ENCODE assay signal across 8 cellular contexts in genomic region chr5:179623906-179624741, GRCh38. TPM values are rescaled to one million over a fixed set of nuclear protein-coding genes. Genes with fewer than 3 reads are reported as not detected.
DNase-seq lines count a peak whose midpoint lies in the region; ATAC-seq and TF ChIP-seq lines count a peak whose summit lies in the region.

No MANE protein-coding gene starts in this region.

- peak overlapping the region; percentile 51 for H2BK12ac ChIP-seq in trophoblast cell (ENCODE audit: low read length)

- H3K36me3 Mint-ChIP-seq in activated naive CD4-positive, alpha-beta T cell treated with anti-CD3 and anti-CD28 coated beads for 36 hours (ENCODE audit: low read depth): peaks cover 47% of the 10 kb centered on the region

- H3K27ac Mint-ChIP-seq in activated naive CD4-positive, alpha-beta T cell treated with anti-CD3 and anti-CD28 coated beads for 36 hours: peak overlapping the region; percentile 99

- H3K79me2 ChIP-seq in PC-9 (ENCODE audit: low read depth) (peaks cover 51% of the 10 kb centered on the region), trophoblast cell (ENCODE audit: control insufficient read depth, insufficient read depth, low read length, poor library complexity) (peaks cover 24% of the 10 kb centered on the region)

- BruUV-seq in PC-9 (replicated peaks; lab: Mats Ljungman, UMichigan): TSS peak; percentile 94

- H3K23ac ChIP-seq in trophoblast cell (ENCODE audit: low read length): no peak overlapping the region

- intact Hi-C loops in PC-9 (cut with micrococcal nuclease; ENCODE audit: unreplicated experiment): loop anchor here (1.0 to 10.0 kb wide), 6 partner anchors 67 to 235 kb away; partner anchors contain the start of genes CANX, MAML1 and MRNIP
- intact Hi-C loops in activated naive CD4-positive, alpha-beta T cell treated with anti-CD3 and anti-CD28 coated beads for 36 hours (cut with micrococcal nuclease): loop anchor here (1.0 to 10.0 kb wide), 12 partner anchors 65 to 1618 kb away; partner anchors contain the start of genes CANX, CLK4, MAML1 and MRNIP

- CTCF ChIA-PET in PC-9 (lab: Charles Lee): interaction anchor here (0.5 to 0.7 kb wide), 3 partner anchors 9 to 1478 kb away, joined by 3 to 10 read pairs (median 9); no protein-coding TSS in a partner anchor
- CTCF ChIA-PET in activated naive CD4-positive, alpha-beta T cell treated with anti-CD3 and anti-CD28 coated beads for 36 hours (lab: Charles Lee): interaction anchor here (0.6 to 1.9 kb wide), 5 partner anchors 13 to 105 kb away, joined by 3 to 5 read pairs (median 3); partner anchors contain the start of gene CBY3

- no peaks in the 10 kb centered on the region for H3K9me2 ChIP-seq in PC-9 (ENCODE audit: insufficient read depth)

- H3K4ac ChIP-seq in trophoblast cell (ENCODE audit: low read depth, low read length): peak overlapping the region; percentile 93

- H3K9me3 ChIP-seq in PC-9 (ENCODE audit: insufficient read depth, low read depth) (no peaks in the 10 kb centered on the region), trophoblast cell (ENCODE audit: insufficient read depth, low read depth, low read length) (no peaks in the 10 kb centered on the region)

- H3K27me3 ChIP-seq in PC-9 (ENCODE audit: insufficient read depth, low read depth) (no peaks in the 10 kb centered on the region), trophoblast cell (ENCODE audit: insufficient read depth, low read length) (no peaks in the 10 kb centered on the region)

- H3K9me3 Mint-ChIP-seq in activated naive CD4-positive, alpha-beta T cell treated with anti-CD3 and anti-CD28 coated beads for 36 hours: no peaks in the 10 kb centered on the region

- H3K9ac ChIP-seq in trophoblast cell (ENCODE audit: low read length): peak overlapping the region; percentile 77

- no peaks in the 10 kb centered on the region for H3K27me3 Mint-ChIP-seq in activated naive CD4-positive, alpha-beta T cell treated with anti-CD3 and anti-CD28 coated beads for 36 hours (ENCODE audit: low read depth)

- H4K12ac ChIP-seq in trophoblast cell (ENCODE audit: low read depth, low read length): peak overlapping the region; percentile 99

- ATAC-seq in HG02759 (IDR thresholded peaks at IDR 0.05; ENCODE audit: unreplicated experiment) (peak; percentile 5), HG02678 (IDR thresholded peaks at IDR 0.05; ENCODE audit: unreplicated experiment) (no peak)

- H3K18ac ChIP-seq in trophoblast cell (ENCODE audit: low read length): peak overlapping the region; percentile 99

- H3K4me3 ChIP-seq in GM08714 (ENCODE audit: low read length) (peak overlapping the region; percentile 64), PC-9 (peak overlapping the region; percentile 95), trophoblast cell (ENCODE audit: low read depth, low read length) (peak overlapping the region; percentile 71)

- peaks cover 35% of the 10 kb centered on the region for H4K20me1 ChIP-seq in PC-9 (ENCODE audit: insufficient read depth)

- H3K4me2 ChIP-seq in PC-9 (peak overlapping the region; percentile 79), trophoblast cell (ENCODE audit: low read length) (peak overlapping the region; percentile 82)

- POLR2A ChIA-PET in PC-9 (lab: Charles Lee; ENCODE audit: unreplicated experiment): interaction anchor here (0.6 to 1.0 kb wide), 14 partner anchors 15 to 1471 kb away, joined by 3 to 11 read pairs (median 4); partner anchors contain the start of genes MAML1, NHP2 and SQSTM1

- peak overlapping the region; percentile 99 for H2AK5ac ChIP-seq in trophoblast cell (ENCODE audit: low read length)

- H3K4me3 Mint-ChIP-seq in activated naive CD4-positive, alpha-beta T cell treated with anti-CD3 and anti-CD28 coated beads for 36 hours: peak overlapping the region; percentile 99

- peak overlapping the region; percentile 83 for H2BK5ac ChIP-seq in trophoblast cell (ENCODE audit: low read depth, low read length, poor library complexity)

- TF ChIP-seq CTCF in PC-9 (conservative IDR thresholded peaks at IDR 0.05): no peak

- H4K91ac ChIP-seq in trophoblast cell (ENCODE audit: low read depth, low read length): peak overlapping the region; percentile 98

- peak overlapping the region; percentile 98 for H2AFZ ChIP-seq in PC-9
- H2AFZ ChIP-seq in trophoblast cell (ENCODE audit: insufficient read depth, low read length, poor library complexity): peak overlapping the region; percentile 98

- peak overlapping the region; percentile 100 for H4K8ac ChIP-seq in trophoblast cell (ENCODE audit: low read depth, low read length)

- H3K27ac ChIP-seq in PC-9: peak overlapping the region; percentile 72
- H3K27ac ChIP-seq in trophoblast cell (ENCODE audit: low read depth, low read length): peak overlapping the region; percentile 73

- H3K79me1 ChIP-seq in trophoblast cell (ENCODE audit: low read length): peaks cover 14% of the 10 kb centered on the region

- peaks cover 31% of the 10 kb centered on the region for H3K4me1 Mint-ChIP-seq in activated naive CD4-positive, alpha-beta T cell treated with anti-CD3 and anti-CD28 coated beads for 36 hours (ENCODE audit: low read depth)

- H2BK120ac ChIP-seq in trophoblast cell (ENCODE audit: insufficient read depth, low read length, poor library complexity): peak overlapping the region; percentile 98

- peaks cover 49% of the 10 kb centered on the region for H3F3A ChIP-seq in PC-9 (ENCODE audit: insufficient read depth, low read depth)

- H3K4me1 ChIP-seq in PC-9 (replicated peaks; ENCODE audit: insufficient read depth) (peaks cover 35% of the 10 kb centered on the region), trophoblast cell (ENCODE audit: control insufficient read depth in 1 of 2, insufficient read depth in 2 of 2, low read length in 2 of 2) (peaks cover 9 to 10% of the 10 kb centered on the region in 2 experiments)

- WGBS in trophoblast cell (ENCODE audit: extremely low coverage, insufficient coverage, insufficient read length): no CpG with 5 or more reads among the region's 68 CpGs

- peak overlapping the region; percentile 96 for H3K14ac ChIP-seq in trophoblast cell (ENCODE audit: low read length)

- H3K36me3 ChIP-seq in PC-9 (ENCODE audit: low read depth): peaks cover 35% of the 10 kb centered on the region
- H3K36me3 ChIP-seq in trophoblast cell (ENCODE audit: control insufficient read depth in 1 of 2, insufficient read depth in 2 of 2, low read length in 2 of 2): peaks cover 13 to 16% of the 10 kb centered on the region in 2 experiments

- peak; percentile 57 to 64 for DNase-seq in PC-9
- DNase-seq in activated naive CD4-positive, alpha-beta T cell treated with anti-CD3 and anti-CD28 coated beads for 36 hours: peak; percentile 78
- peak; percentile 83 for DNase-seq in glomerular visceral epithelial cell (ENCODE audit: extremely low spot score)
- DNase-seq in trophoblast cell: peak; percentile 20 to 29
- DNase-seq in DMS153 (lab: John Stamatoyannopoulos, UW): no peak

RNA-seq across cellular contexts. Expression of gene HNRNPH1, which starts 0.7 kb away (rescaled TPM):
- 626 and 723 TPM in 2 replicates for total RNA-seq in PC-9 (2021)
- total RNA-seq in activated naive CD4-positive, alpha-beta T cell treated with anti-CD3 and anti-CD28 coated beads for 36 hours: 100 to 1,000 TPM; 708 to 713 TPM
- 408 and 418 TPM in 2 replicates for polyA plus RNA-seq in trophoblast cell (2013)

RNA-seq across cellular contexts. Expression of gene CBY3, which starts 56.7 kb away (rescaled TPM):
- total RNA-seq in PC-9 (2021): not detected in 2 replicates
- not detected for total RNA-seq in activated naive CD4-positive, alpha-beta T cell treated with anti-CD3 and anti-CD28 coated beads for 36 hours
- polyA plus RNA-seq in trophoblast cell (2013): not detected in 2 replicates
